8 cellular contexts compared by ENCODE assay signal in genomic region chr12:57111046-57111698, GRCh38. TPM values are rescaled to one million over a fixed set of nuclear protein-coding genes. Genes with fewer than 3 reads are reported as not detected.
A peak's percentile ranks its signal among the peaks of the same experiment; 100 is the strongest.
DNase-seq lines count a peak whose midpoint lies in the region; ATAC-seq, FAIRE-seq and TF ChIP-seq lines count a peak whose summit lies in the region.

Gene STAT6 (minus strand): TSS chr12:57111362. CDS start chr12:57108278, 3,084 bp downstream.

- H3K4me1 Mint-ChIP-seq in activated CD4-positive, alpha-beta memory T cell treated with anti-CD3 and anti-CD28 coated beads, Interleukin-2, amount 10 ng/mL, durations not matched to agents 7 days and 5 days: peaks cover 42% of the 10 kb centered on the region

- peak within 1 kb of the TSS; percentile 97 for H3K27ac ChIP-seq in effector memory CD4-positive, alpha-beta T cell (ENCODE audit: insufficient read depth, low read length, poor library complexity, severe bottlenecking)
- peak within 1 kb of the TSS; percentile 90 for H3K27ac ChIP-seq in mesodermal cell (ENCODE audit: low read depth, low read length, severe bottlenecking)

- peak within 1 kb of the TSS; percentile 92 for H3K27ac Mint-ChIP-seq in activated CD4-positive, alpha-beta memory T cell treated with anti-CD3 and anti-CD28 coated beads, Interleukin-2, amount 10 ng/mL, durations not matched to agents 7 days and 5 days

- no peaks in the 10 kb centered on the region for H3K9me3 Mint-ChIP-seq in activated CD4-positive, alpha-beta memory T cell treated with anti-CD3 and anti-CD28 coated beads, Interleukin-2, amount 10 ng/mL, durations not matched to agents 7 days and 5 days

- H3K9me3 ChIP-seq in effector memory CD4-positive, alpha-beta T cell (ENCODE audit: control insufficient read depth, low read length): no peaks in the 10 kb centered on the region
- H3K9me3 ChIP-seq in mesodermal cell (ENCODE audit: control insufficient read depth, low read length): no peaks in the 10 kb centered on the region

- POLR2A ChIA-PET in activated CD4-positive, alpha-beta memory T cell treated with anti-CD3 and anti-CD28 coated beads, Interleukin-2, amount 10 ng/mL, durations not matched to agents 7 days and 5 days (lab: Charles Lee): interaction anchor here (0.6 to 8.0 kb wide), 37 partner anchors 9 to 751 kb away, joined by 3 to 247 read pairs (median 6); partner anchors contain the start of genes LRP1, NAB2, NACA and NEMP1

- DNase-seq in GM12892 (ENCODE audit: insufficient read length) (peak; percentile 75), NCI-H2227 treated with DMSO at 0.1 percent for 48 hours (lab: John Stamatoyannopoulos, UW) (peak; percentile 29), cerebellar nuclear complex (lab: John Stamatoyannopoulos, UW) (no peak)
- DNase-seq in activated CD4-positive, alpha-beta memory T cell treated with anti-CD3 and anti-CD28 coated beads, Interleukin-2, amount 10 ng/mL, durations not matched to agents 7 days and 5 days: peak; percentile 91
- peak; percentile 77 to 81 (median 80) for DNase-seq in effector memory CD4-positive, alpha-beta T cell
- DNase-seq in stimulated activated CD8-positive, alpha-beta memory T cell treated with anti-CD3 and anti-CD28 coated beads, Interleukin-2, amount 100 ng/mL, for 1 hour (ENCODE audit: low read depth in 2 of 2): peak; percentile 51 to 75

- H3K36me3 Mint-ChIP-seq in activated CD4-positive, alpha-beta memory T cell treated with anti-CD3 and anti-CD28 coated beads, Interleukin-2, amount 10 ng/mL, durations not matched to agents 7 days and 5 days (ENCODE audit: low read depth): peaks cover 18% of the 10 kb centered on the region

- 8% methylated on average over 7 of the region's 13 CpGs; no CpG with 5 or more reads in 1 of the 2 experiments for WGBS in mesodermal cell (ENCODE audit: insufficient coverage in 2 of 2), 2 experiments

- peak; percentile 87 for FAIRE-seq in GM12892 (lab: Jason Lieb, UNC)

- H3K27me3 ChIP-seq in effector memory CD4-positive, alpha-beta T cell (replicated peaks; ENCODE audit: control insufficient read depth, insufficient read depth, low read length, poor library complexity, severe bottlenecking): no peaks in the 10 kb centered on the region

- TF ChIP-seq POLR2A in GM12892 (IDR thresholded peaks at IDR 0.05; ENCODE audit: low read depth, low read length): peak; percentile 85

- peak within 1 kb of the TSS; percentile 92 for H3K4me3 Mint-ChIP-seq in activated CD4-positive, alpha-beta memory T cell treated with anti-CD3 and anti-CD28 coated beads, Interleukin-2, amount 10 ng/mL, durations not matched to agents 7 days and 5 days

- peak within 1 kb of the TSS; percentile 76 for H3K4me3 ChIP-seq in effector memory CD4-positive, alpha-beta T cell (ENCODE audit: insufficient read depth, low read depth, low read length, poor library complexity, severe bottlenecking)
- H3K4me3 ChIP-seq in mesodermal cell (ENCODE audit: extremely low read depth, insufficient read depth, low read length, poor library complexity, severe bottlenecking): peak within 1 kb of the TSS; percentile 49

- CTCF ChIA-PET in activated CD4-positive, alpha-beta memory T cell treated with anti-CD3 and anti-CD28 coated beads, Interleukin-2, amount 10 ng/mL, durations not matched to agents 7 days and 5 days (lab: Charles Lee): interaction anchor here (0.7 to 6.1 kb wide), 31 partner anchors 8 to 1020 kb away, joined by 3 to 230 read pairs (median 8); partner anchors contain the start of genes LRP1, NAB2, NEMP1 and PRIM1

- H3K36me3 ChIP-seq in effector memory CD4-positive, alpha-beta T cell (ENCODE audit: control insufficient read depth, insufficient read depth, low read length): peaks cover 20% of the 10 kb centered on the region
- H3K36me3 ChIP-seq in mesodermal cell (ENCODE audit: control insufficient read depth, insufficient read depth, low read length): peaks cover 17% of the 10 kb centered on the region

- H3K27me3 Mint-ChIP-seq in activated CD4-positive, alpha-beta memory T cell treated with anti-CD3 and anti-CD28 coated beads, Interleukin-2, amount 10 ng/mL, durations not matched to agents 7 days and 5 days: peaks cover 4% of the 10 kb centered on the region

- peaks cover 32% of the 10 kb centered on the region for H3K4me1 ChIP-seq in effector memory CD4-positive, alpha-beta T cell (ENCODE audit: control insufficient read depth, insufficient read depth, low read length, poor library complexity, severe bottlenecking)
- peaks cover 7% of the 10 kb centered on the region for H3K4me1 ChIP-seq in mesodermal cell (ENCODE audit: control insufficient read depth, insufficient read depth, low read length, poor library complexity, severe bottlenecking)

- peak; percentile 59 for ATAC-seq in HG02678 (IDR thresholded peaks at IDR 0.05; ENCODE audit: unreplicated experiment)

RNA-seq across cellular contexts. Expression of gene STAT6, which starts in this region (rescaled TPM):
- polyA plus RNA-seq in GM12892 (2012; ENCODE audit: missing spikeins): 129 TPM
- 100 to 1,000 TPM; 127 to 128 TPM for total RNA-seq in activated CD4-positive, alpha-beta memory T cell treated with anti-CD3 and anti-CD28 coated beads, Interleukin-2, amount 10 ng/mL, durations not matched to agents 7 days and 5 days
- polyA plus RNA-seq in mesodermal cell (2013, experiment 1 of 2): 52.0 TPM
- polyA plus RNA-seq in mesodermal cell (2013, experiment 2 of 2): 49.3 TPM

Comparison
In these comparisons a context has a peak if more than half of its experiments do, and no peak if none do; other contexts are left out.
1. DNase-seq: peak in GM12892 (single experiment), NCI-H2227 treated with DMSO at 0.1 percent for 48 hours (single experiment), activated CD4-positive, alpha-beta memory T cell treated with anti-CD3 and anti-CD28 coated beads, Interleukin-2, amount 10 ng/mL, durations not matched to agents 7 days and 5 days (single experiment), effector memory CD4-positive, alpha-beta T cell (3 of 3) and stimulated activated CD8-positive, alpha-beta memory T cell treated with anti-CD3 and anti-CD28 coated beads, Interleukin-2, amount 100 ng/mL, for 1 hour (2 of 2); none in cerebellar nuclear complex (0 of 2).